In genomic region chr1:205449254-205449749, GRCh38 we compare ENCODE assay signal across 11 cellular contexts. TPM values are rescaled to one million over a fixed set of nuclear protein-coding genes. Genes with fewer than 3 reads are reported as not detected.
A peak's percentile ranks its signal among the peaks of the same experiment; 100 is the strongest.
DNase-seq lines count a peak whose midpoint lies in the region; ATAC-seq and TF ChIP-seq lines count a peak whose summit lies in the region.
"Had no signal": no experiment of that assay in that cellular context is flagged by ENCODE, and none has a peak within 500 bp of the region (broad histone marks: within the 10 kb centered on the region; RNA-seq: fewer than 3 reads in every experiment).

No MANE protein-coding gene starts in this region.

- H3K4me3 Mint-ChIP-seq in GM23338, result peak overlapping the region; percentile 80
- H3K4me3 Mint-ChIP-seq in neural crest cell, result peak overlapping the region; percentile 69
- H3K4me3 Mint-ChIP-seq: activated naive CD8-positive, alpha-beta T cell had no signal

- H3K79me2 ChIP-seq in GM23338 (replicated peaks; ENCODE audit: insufficient read depth), result peaks cover 4% of the 10 kb centered on the region; the same call in 1 of the 2 replicates

- DNase-seq in GM23338 (ENCODE audit: low spot score) (no peak), RWPE1 (ENCODE audit: low spot score) (no peak), neural crest cell (ENCODE audit: low read depth, low spot score) (no peak), NCI-H524 treated with DMSO at 0.1 percent for 48 hours (lab: John Stamatoyannopoulos, UW) (no peak), cerebellum (ENCODE audit: low spot score) (no peak), NCI-H2196 treated with DMSO at 0.1 percent for 48 hours (lab: John Stamatoyannopoulos, UW; ENCODE audit: unreplicated experiment) (no peak)
- DNase-seq: GF-D8, NCI-H1092 had no signal

- H3K27me3 Mint-ChIP-seq in GM23338 (ENCODE audit: insufficient read depth, low read depth, poor library complexity) (peaks cover 32% of the 10 kb centered on the region), neural crest cell (ENCODE audit: low read depth) (peaks cover 26% of the 10 kb centered on the region)

- H3K27ac Mint-ChIP-seq in GM23338 (peak overlapping the region; percentile 90), neural crest cell (ENCODE audit: unreplicated experiment) (peak overlapping the region; percentile 27)
- H3K27ac Mint-ChIP-seq: activated naive CD8-positive, alpha-beta T cell had no signal

- H3K9me2 ChIP-seq in GM23338 (ENCODE audit: insufficient read depth), result no peaks in the 10 kb centered on the region

- H3K9me3 Mint-ChIP-seq in GM23338 (no peaks in the 10 kb centered on the region; the same call in 2 of the 3 replicates), neural crest cell (no peaks in the 10 kb centered on the region)

- H4K20me1 ChIP-seq in GM23338 (replicated peaks; ENCODE audit: insufficient read depth), result peaks cover 7% of the 10 kb centered on the region; the same call in 1 of the 2 replicates

- H3K4me1 Mint-ChIP-seq in GM23338 (peaks cover 91% of the 10 kb centered on the region), neural crest cell (peaks cover 84% of the 10 kb centered on the region)

- H3K4me3 ChIP-seq in GM23338, result peak overlapping the region; percentile 53

- H3K4me2 ChIP-seq in GM23338, result peak overlapping the region; percentile 73

- TF ChIP-seq CTCF in GM23338 (conservative IDR thresholded peaks at IDR 0.05; ENCODE audit: low read depth in 2 of 2) (no peak), RWPE1 (conservative IDR thresholded peaks at IDR 0.05; ENCODE audit: low read depth) (no peak), neural crest cell (conservative IDR thresholded peaks at IDR 0.05) (no peak)

- no peak overlapping the region for H3K27ac ChIP-seq in GM23338 (ENCODE audit: low read depth)
- H3K27ac ChIP-seq in RWPE1, result peak overlapping the region; percentile 96

- H3K4me1 ChIP-seq in GM23338 (ENCODE audit: insufficient read depth), result peaks cover 81% of the 10 kb centered on the region

- ATAC-seq in GM23338 (no peak), esophagus mucosa (peak; percentile 7)

- H3K36me3 Mint-ChIP-seq in GM23338 (ENCODE audit: low read depth) (peaks cover 37% of the 10 kb centered on the region), neural crest cell (ENCODE audit: low read depth) (no peaks in the 10 kb centered on the region)
- H3K36me3 Mint-ChIP-seq: activated naive CD8-positive, alpha-beta T cell had no signal

- H3F3A ChIP-seq in GM23338 (replicated peaks; ENCODE audit: low read depth), result peaks cover 41% of the 10 kb centered on the region

- H3K27me3 ChIP-seq in GM23338 (ENCODE audit: insufficient read depth), result peaks cover 37% of the 10 kb centered on the region

- CTCF ChIA-PET in RWPE1 (lab: Yijun Ruan, JAX), result interaction anchor here (0.6 to 3.0 kb wide), 7 partner anchors 9 to 87 kb away, joined by 3 to 26 read pairs (median 5); no protein-coding TSS in a partner anchor

- POLR2A ChIA-PET in RWPE1 (lab: Yijun Ruan, JAX; ENCODE audit: low non-redundant PET), result interaction anchor here (0.9 to 1.2 kb wide), 4 partner anchors 10 to 73 kb away, joined by 3 to 4 read pairs (median 4); no protein-coding TSS in a partner anchor

- no peak overlapping the region for H2AFZ ChIP-seq in GM23338

- H3K36me3 ChIP-seq in GM23338 (ENCODE audit: insufficient read depth), result no peaks in the 10 kb centered on the region

TF ChIP-seq in GM23338, 12 proteins besides CTCF, POLR2A, EP300 and RAD21 (continues in another document):
- TF ChIP-seq ZNF114 (CRISPR knock-in tag; IDR thresholded peaks at IDR 0.05) (no peak), STAT1 (IDR thresholded peaks at IDR 0.05; ENCODE audit: unreplicated experiment) (no peak), REST (IDR thresholded peaks at IDR 0.05; ENCODE audit: unreplicated experiment) (no peak), EZH2 (IDR thresholded peaks at IDR 0.05; ENCODE audit: low read depth, unreplicated experiment) (no peak), CREB1 (CRISPR knock-in tag; IDR thresholded peaks at IDR 0.05; ENCODE audit: low read depth) (no peak), EZH2phosphoT487 (IDR thresholded peaks at IDR 0.05; ENCODE audit: unreplicated experiment) (no peak), POLR2AphosphoS5 (IDR thresholded peaks at IDR 0.05; ENCODE audit: low read depth) (no peak), NANOG (IDR thresholded peaks at IDR 0.05; ENCODE audit: borderline replicate concordance) (no peak)

RNA-seq across cellular contexts. Expression of gene BLACAT1, which starts 6.5 kb away (rescaled TPM):
- total RNA-seq in GM23338 (2014; rRNA removed; shearing (Covaris generic)), result 5.6 and 6.2 TPM in 2 replicates
- polyA plus RNA-seq in GM23338 (2016; fragmentation: Nextera tagmentation; extraction: Ambion mirVana), result 1.5 and 1.6 TPM in 2 replicates
- total RNA-seq in esophagus mucosa (2.1 TPM), neural crest cell (3.8 and 3.9 TPM in 2 replicates), cerebellum (2.5 TPM)
- total RNA-seq: endothelial cell of umbilical vein had no signal
- polyA plus RNA-seq: endothelial cell of umbilical vein had no signal

RNA-seq across cellular contexts. Expression of gene LEMD1, which starts 27.4 kb away (rescaled TPM):
- 10.7 and 14.7 TPM in 2 replicates for total RNA-seq in GM23338 (2014; rRNA removed; shearing (Covaris generic))
- 3.7 and 4.7 TPM in 2 replicates for polyA plus RNA-seq in GM23338 (2016; fragmentation: Nextera tagmentation; extraction: Ambion mirVana)
- 6.1 TPM for total RNA-seq in esophagus mucosa
- total RNA-seq in neural crest cell, result 10.2 and 10.7 TPM in 2 replicates
- 6.1 TPM for total RNA-seq in cerebellum
- total RNA-seq: endothelial cell of umbilical vein had no signal
- polyA plus RNA-seq: endothelial cell of umbilical vein had no signal

RNA-seq across cellular contexts. Expression of gene CDK18, which starts 55.2 kb away (rescaled TPM):
- total RNA-seq in GM23338 (2014; rRNA removed; shearing (Covaris generic)), result 34.3 and 46.5 TPM in 2 replicates
- 17.3 and 21.1 TPM in 2 replicates for polyA plus RNA-seq in GM23338 (2016; fragmentation: Nextera tagmentation; extraction: Ambion mirVana)
- total RNA-seq in esophagus mucosa (3.5 TPM), neural crest cell (26.4 and 30.8 TPM in 2 replicates), cerebellum (1.00 TPM)
